In the genomic region with DNA sequence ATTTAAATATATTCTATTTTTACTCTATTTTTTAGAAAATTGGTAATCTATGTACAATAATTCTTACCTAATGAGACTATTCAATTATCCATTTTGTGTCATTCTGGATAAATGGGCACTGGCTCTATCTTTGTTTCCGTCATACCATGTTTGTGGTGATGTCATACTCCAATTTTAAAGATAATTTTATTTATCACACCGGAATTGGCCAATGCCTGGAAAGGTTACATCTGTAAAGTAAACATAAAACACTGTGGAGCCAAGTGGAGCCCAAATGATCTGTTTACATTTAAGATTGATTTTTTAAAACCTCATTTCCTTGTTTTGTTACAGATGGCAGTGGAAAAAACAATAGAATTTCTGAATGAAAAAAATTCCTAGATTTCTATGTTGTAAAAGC, we compare ENCODE assay signal across 19 cellular contexts.
DNase-seq lines count a peak whose midpoint lies in the region; FAIRE-seq and TF ChIP-seq lines count a peak whose summit lies in the region.
"Had no signal": no experiment of that assay in that cellular context is flagged by ENCODE, and none has a peak within 500 bp of the region (broad histone marks: within the 10 kb centered on the region; RNA-seq: fewer than 3 reads in every experiment).

No MANE protein-coding gene starts in this region.

- FAIRE-seq in islet of Langerhans (lab: Jason Lieb, UNC) = peak; percentile 98
- FAIRE-seq: G401.6, H54, RCC 7860 had no signal

- no peak overlapping the region for H3K4me3 Mint-ChIP-seq in endodermal cell
- H3K4me3 Mint-ChIP-seq: CD8-positive, alpha-beta T cell; HFFc6; T-helper 17 cell had no signal

- no peaks in the 10 kb centered on the region for H3K36me3 Mint-ChIP-seq in endodermal cell (ENCODE audit: low read depth)
- H3K36me3 Mint-ChIP-seq: CD8-positive, alpha-beta T cell had no signal

- no peak overlapping the region for H3K27ac Mint-ChIP-seq in endodermal cell
- H3K27ac Mint-ChIP-seq: CD8-positive, alpha-beta T cell; HFFc6 had no signal

- no peak overlapping the region for H3K9ac ChIP-seq in endodermal cell (ENCODE audit: extremely low read depth, low read length, poor library complexity, severe bottlenecking)
- H3K9ac ChIP-seq: BLaER1 treated with 17β-estradiol and CSF1 and Interleukin-3, amounts not matched to agents 10 nM and 100 nM had no signal

- no peak overlapping the region for H3K4me3 ChIP-seq in endodermal cell (ENCODE audit: low read length)
- H3K4me3 ChIP-seq: BLaER1 treated with 17β-estradiol and CSF1 and Interleukin-3, amounts not matched to agents 10 nM and 100 nM had no signal

- H3K27me3 Mint-ChIP-seq in endodermal cell (ENCODE audit: insufficient read depth) = no peaks in the 10 kb centered on the region

- H3K4me1 ChIP-seq in endodermal cell (ENCODE audit: control insufficient read depth, insufficient read depth, low read length) = no peaks in the 10 kb centered on the region

- WGBS in endodermal cell (ENCODE audit: insufficient coverage in 1 of 2, insufficient read length in 1 of 2), 2 experiments = 93% methylated on average over 2 of the region's 2 CpGs; no CpG with 5 or more reads in 1 of the 2 experiments

- TF ChIP-seq CTCF in endodermal cell (conservative IDR thresholded peaks at IDR 0.05) (no peak), GM20000 (IDR thresholded peaks at IDR 0.05; ENCODE audit: extremely low read depth, missing control alignments) (no peak)

- H3K9me3 ChIP-seq in endodermal cell (ENCODE audit: control insufficient read depth, low read length) = peaks cover 3% of the 10 kb centered on the region

- H3K4me1 Mint-ChIP-seq in endodermal cell = no peaks in the 10 kb centered on the region

- H3K36me3 ChIP-seq in endodermal cell (ENCODE audit: control insufficient read depth, insufficient read depth, low read length) = no peaks in the 10 kb centered on the region
- H3K36me3 ChIP-seq: BLaER1 treated with 17β-estradiol and CSF1 and Interleukin-3, amounts not matched to agents 10 nM and 100 nM had no signal

- no peaks in the 10 kb centered on the region for H3K9me3 Mint-ChIP-seq in endodermal cell
- H3K9me3 Mint-ChIP-seq: CD8-positive, alpha-beta T cell; HFFc6 had no signal

- DNase-seq in COR-L47 (lab: John Stamatoyannopoulos, UW) (peak; percentile 52), DMS53 (lab: John Stamatoyannopoulos, UW) (peak; percentile 63), NCI-H2029 treated with DMSO at 0.1 percent for 48 hours (lab: John Stamatoyannopoulos, UW) (peak; percentile 58), endodermal cell (no peak), GM20000 (ENCODE audit: low spot score) (no peak)
- DNase-seq in stimulated activated CD4-positive, alpha-beta T cell treated with anti-CD3 and anti-CD28 coated beads, Interleukin-2, amount 100 ng/mL, for 48 hours = no peak
- DNase-seq: CD8-positive, alpha-beta T cell; DND-41; HFFc6; MM.1S; NCI-H1092; NCI-H1694; NCI-H524; T-helper 17 cell had no signal

- no peak overlapping the region for H3K27ac ChIP-seq in endodermal cell (ENCODE audit: low read depth, low read length)
- H3K27ac ChIP-seq: BLaER1 treated with 17β-estradiol and CSF1 and Interleukin-3, amounts not matched to agents 10 nM and 100 nM had no signal

- H3K27me3 ChIP-seq in endodermal cell (ENCODE audit: control insufficient read depth, insufficient read depth, low read length, poor library complexity, severe bottlenecking) = no peaks in the 10 kb centered on the region
- H3K27me3 ChIP-seq: BLaER1 treated with 17β-estradiol and CSF1 and Interleukin-3, amounts not matched to agents 10 nM and 100 nM had no signal

Comparison
In these comparisons a context has a peak if more than half of its experiments do, and no peak if none do; other contexts are left out.
1. DNase-seq: peak in COR-L47 (single experiment), DMS53 (single experiment) and NCI-H2029 treated with DMSO at 0.1 percent for 48 hours (single experiment); none in stimulated activated CD4-positive, alpha-beta T cell treated with anti-CD3 and anti-CD28 coated beads, Interleukin-2, amount 100 ng/mL, for 48 hours (0 of 2), endodermal cell (single experiment) and GM20000 (single experiment).